11 cellular contexts compared by ENCODE assay signal in the genomic region with DNA sequence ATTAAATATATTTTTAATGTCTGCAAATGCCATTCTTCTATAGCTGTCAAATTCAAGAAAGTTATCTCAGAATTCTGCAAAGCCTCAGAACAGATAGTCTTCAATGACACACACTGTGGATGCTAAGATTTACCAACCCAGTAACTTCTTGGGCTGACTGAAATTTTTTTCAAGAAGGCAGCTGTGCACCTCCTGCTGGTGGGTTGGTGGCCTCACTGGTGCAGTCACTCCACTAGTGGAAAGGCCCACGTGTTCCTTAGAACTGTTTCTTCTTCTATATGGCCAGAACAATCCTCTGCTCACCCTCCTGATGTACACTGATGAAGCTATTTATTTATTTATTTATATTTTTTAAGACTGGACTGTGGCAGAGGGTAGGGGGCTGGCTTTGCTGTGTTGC. TPM values are rescaled to one million over a fixed set of nuclear protein-coding genes. Genes with fewer than 3 reads are reported as not detected.
DNase-seq lines count a peak whose midpoint lies in the region; FAIRE-seq and TF ChIP-seq lines count a peak whose summit lies in the region.
"Had no signal": no experiment of that assay in that cellular context is flagged by ENCODE, and none has a peak within 500 bp of the region (broad histone marks: within the 10 kb centered on the region; RNA-seq: fewer than 3 reads in every experiment).

No MANE protein-coding gene starts in this region.

- no peaks in the 10 kb centered on the region for H3K9me3 ChIP-seq in ascending aorta
- H3K9me3 ChIP-seq: suprapubic skin had no signal

- no peak overlapping the region for H3K27ac ChIP-seq in ascending aorta
- H3K27ac ChIP-seq: suprapubic skin had no signal

- intact Hi-C loops in ascending aorta (cut with DNase I): no loop called here

- no peaks in the 10 kb centered on the region for H3K27me3 ChIP-seq in ascending aorta
- H3K27me3 ChIP-seq: suprapubic skin had no signal

- no peak overlapping the region for H3K4me3 ChIP-seq in epithelial cell of proximal tubule (ENCODE audit: low read depth, low read length)
- H3K4me3 ChIP-seq in ascending aorta: no peak overlapping the region
- H3K4me3 ChIP-seq: suprapubic skin had no signal

- FAIRE-seq in urothelium cell line (lab: Jason Lieb, UNC): no peak
- FAIRE-seq: endometrium had no signal

- peak; percentile 0 for DNase-seq in stimulated activated naive CD4-positive, alpha-beta T cell treated with Interleukin-2 at 50 U/mL for 16 hours (lab: John Stamatoyannopoulos, UW)
- no peak for DNase-seq in stimulated activated naive CD4-positive, alpha-beta T cell (lab: John Stamatoyannopoulos, UW)
- peak; percentile 45 for DNase-seq in NCI-H69 (lab: John Stamatoyannopoulos, UW)
- no peak for DNase-seq in epithelial cell of proximal tubule (ENCODE audit: low read depth)
- DNase-seq in urothelium cell line (ENCODE audit: low spot score): peak; percentile 13
- DNase-seq in ascending aorta (ENCODE audit: low spot score in 2 of 2): no peak
- no peak for DNase-seq in NK-92 treated with Interleukin-12 subunit alpha and Interleukin-12 subunit beta, amount 100 ng/mL, for 24 hours (lab: John Stamatoyannopoulos, UW)
- no peak for DNase-seq in SIG-M5 (lab: John Stamatoyannopoulos, UW)

- peaks cover 0 to 3% of the 10 kb centered on the region in 2 donors for H3K4me1 ChIP-seq in ascending aorta
- H3K4me1 ChIP-seq: suprapubic skin had no signal

- no peaks in the 10 kb centered on the region for H3K36me3 ChIP-seq in ascending aorta
- H3K36me3 ChIP-seq: suprapubic skin had no signal

- TF ChIP-seq CTCF in epithelial cell of proximal tubule (conservative IDR thresholded peaks at IDR 0.05; ENCODE audit: low read depth, low read length) (peak; percentile 55), ascending aorta (IDR thresholded peaks at IDR 0.05) (no peak)

RNA-seq across cellular contexts. Expression of a gene that starts 29.8 kb away (rescaled TPM):
- not detected in 2 replicates for total RNA-seq in epithelial cell of proximal tubule
- total RNA-seq in ascending aorta: not detected
- total RNA-seq: G401, suprapubic skin had no signal

Comparison
In these comparisons a context has a peak if more than half of its experiments do, and no peak if none do; other contexts are left out.
1. DNase-seq: peak in stimulated activated naive CD4-positive, alpha-beta T cell treated with Interleukin-2 at 50 U/mL for 16 hours (single experiment), NCI-H69 (single experiment) and urothelium cell line (single experiment); none in stimulated activated naive CD4-positive, alpha-beta T cell (0 of 6), epithelial cell of proximal tubule (single experiment), ascending aorta (0 of 2), NK-92 treated with Interleukin-12 subunit alpha and Interleukin-12 subunit beta, amount 100 ng/mL, for 24 hours (single experiment) and SIG-M5 (single experiment).